Comparison of ENCODE assay signal across 2 cellular contexts in the genomic region with DNA sequence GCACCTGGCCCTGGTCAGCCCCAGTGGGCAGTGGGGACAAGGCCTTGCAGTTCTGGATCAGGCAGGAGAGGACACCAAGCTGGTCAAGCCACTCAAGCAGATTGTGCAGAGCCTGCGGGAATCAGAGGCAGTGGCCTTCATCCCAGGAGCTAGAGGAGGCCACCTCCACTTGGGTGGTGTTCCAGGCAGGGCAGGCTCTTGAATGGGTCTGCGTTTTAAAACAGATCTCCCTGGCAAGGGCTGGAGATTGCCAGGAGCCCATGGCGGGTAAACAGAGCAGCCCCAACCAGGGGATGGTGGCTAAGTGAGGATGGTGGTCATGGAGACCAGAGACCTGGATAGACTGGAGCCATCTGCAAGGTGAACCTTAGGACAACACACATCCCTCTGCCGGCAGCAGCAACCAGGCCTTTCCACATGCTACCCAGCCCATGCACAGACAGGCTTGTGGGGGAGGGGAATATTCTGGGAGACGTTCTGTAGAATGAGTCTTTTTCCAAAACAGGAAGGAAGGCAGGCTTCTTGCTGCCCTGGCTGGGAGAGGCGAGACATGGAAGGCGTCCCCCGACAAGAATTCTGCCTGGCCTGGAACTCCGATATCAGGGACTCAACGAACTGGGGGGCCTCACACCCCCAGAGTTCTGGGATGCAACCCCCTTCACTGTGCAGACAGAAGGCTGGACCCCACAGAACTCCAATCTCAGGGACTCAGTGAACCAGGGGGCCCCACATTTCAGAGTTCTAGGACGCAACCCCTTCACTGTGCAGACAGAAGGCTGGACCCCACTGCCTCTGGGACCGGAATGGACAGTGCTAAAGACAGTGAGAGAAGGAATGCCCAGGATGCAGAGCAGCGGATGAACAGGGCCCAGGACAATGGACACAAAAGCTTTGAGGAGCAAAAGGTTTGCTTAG.
TF ChIP-seq lines count a peak whose summit lies in the region.

No MANE protein-coding gene starts in this region.

TF ChIP-seq in H1, 55 proteins besides CTCF, POLR2A, EP300 and RAD21:
- TF ChIP-seq CBX5 (IDR thresholded peaks at IDR 0.05; ENCODE audit: low read depth, low read length) = no peak
- no peak for TF ChIP-seq CHD7 (IDR thresholded peaks at IDR 0.05; ENCODE audit: insufficient replicate concordance, low read length)
- TF ChIP-seq CEBPB (IDR thresholded peaks at IDR 0.05; ENCODE audit: low read depth, low read length) = no peak
- no peak for TF ChIP-seq JUN (IDR thresholded peaks at IDR 0.05; ENCODE audit: low read depth, low read length)
- no peak for TF ChIP-seq BRCA1 (IDR thresholded peaks at IDR 0.05; ENCODE audit: low read depth, low read length)

TF ChIP-seq in HepG2, 621 proteins besides CTCF, POLR2A, EP300 and RAD21:
- no peak for TF ChIP-seq ZNF547 (CRISPR knock-in tag; IDR thresholded peaks at IDR 0.05)
- TF ChIP-seq ZNF280B (CRISPR knock-in tag; IDR thresholded peaks at IDR 0.05; ENCODE audit: borderline replicate concordance) = no peak
- TF ChIP-seq THAP11 (CRISPR knock-in tag; IDR thresholded peaks at IDR 0.05) = no peak
- TF ChIP-seq ZNF564 (CRISPR knock-in tag; IDR thresholded peaks at IDR 0.05) = no peak
- TF ChIP-seq KDM5B (CRISPR knock-in tag; IDR thresholded peaks at IDR 0.05; ENCODE audit: borderline replicate concordance) = no peak
- TF ChIP-seq FOXP1 (IDR thresholded peaks at IDR 0.05) = no peak
- TF ChIP-seq FOXP1 (CRISPR knock-in tag; IDR thresholded peaks at IDR 0.05) = no peak
- no peak for TF ChIP-seq ZNF432 (CRISPR knock-in tag; IDR thresholded peaks at IDR 0.05; ENCODE audit: borderline replicate concordance)
- TF ChIP-seq PTBP1 (IDR thresholded peaks at IDR 0.05; ENCODE audit: low read depth, low read length, poor library complexity, severe bottlenecking) = no peak
- TF ChIP-seq ZNF780A (CRISPR knock-in tag; IDR thresholded peaks at IDR 0.05) = no peak
- TF ChIP-seq PRPF4 (IDR thresholded peaks at IDR 0.05; ENCODE audit: low read depth, low read length, poor library complexity, severe bottlenecking) = no peak
- TF ChIP-seq RFXAP (CRISPR knock-in tag; IDR thresholded peaks at IDR 0.05; ENCODE audit: borderline replicate concordance) = no peak
